ENCODE assay signal across 17 cellular contexts in genomic region chr5:157295247-157295646, GRCh38. TPM values are rescaled to one million over a fixed set of nuclear protein-coding genes. Genes with fewer than 3 reads are reported as not detected.
A peak's percentile ranks its signal among the peaks of the same experiment; 100 is the strongest.
DNase-seq lines count a peak whose midpoint lies in the region; ATAC-seq and TF ChIP-seq lines count a peak whose summit lies in the region.
"Had no signal": no experiment of that assay in that cellular context is flagged by ENCODE, and none has a peak within 500 bp of the region (broad histone marks: within the 10 kb centered on the region; RNA-seq: fewer than 3 reads in every experiment).

No MANE protein-coding gene starts in this region.

- H3K36me3 ChIP-seq in upper lobe of left lung (peaks cover 0 to 9% (median 4%) of the 10 kb centered on the region in 4 donors), heart right ventricle (peaks cover 0 to 52% (median 0%) of the 10 kb centered on the region in 9 donors)
- H3K36me3 ChIP-seq: pancreas had no signal

- H3K9me3 Mint-ChIP-seq in activated CD4-positive, alpha-beta T cell treated with anti-CD3 and anti-CD28 coated beads for 36 hours (ENCODE audit: low read depth): no peaks in the 10 kb centered on the region
- no peaks in the 10 kb centered on the region for H3K9me3 Mint-ChIP-seq in activated CD8-positive, alpha-beta T cell treated with anti-CD3 and anti-CD28 coated beads for 36 hours
- H3K9me3 Mint-ChIP-seq in natural killer cell treated with Interleukin-12 subunit alpha and Interleukin-12 subunit beta and Interleukin-15 and Interleukin-18, amount 100 ng/mL, for 72 hours: no peaks in the 10 kb centered on the region
- H3K9me3 Mint-ChIP-seq: H9 had no signal

- H3K27me3 Mint-ChIP-seq in activated CD4-positive, alpha-beta T cell treated with anti-CD3 and anti-CD28 coated beads for 36 hours: no peaks in the 10 kb centered on the region
- H3K27me3 Mint-ChIP-seq in activated CD8-positive, alpha-beta T cell treated with anti-CD3 and anti-CD28 coated beads for 36 hours: no peaks in the 10 kb centered on the region
- H3K27me3 Mint-ChIP-seq in natural killer cell treated with Interleukin-12 subunit alpha and Interleukin-12 subunit beta and Interleukin-15 and Interleukin-18, amount 100 ng/mL, for 72 hours: no peaks in the 10 kb centered on the region

- peaks cover 0 to 3% (median 0%) of the 10 kb centered on the region in 4 donors for H3K4me1 ChIP-seq in upper lobe of left lung
- peaks cover 0 to 11% (median 0%) of the 10 kb centered on the region in 9 donors for H3K4me1 ChIP-seq in heart right ventricle

- H3K27me3 ChIP-seq in upper lobe of left lung (no peaks in the 10 kb centered on the region), heart right ventricle (no peaks in the 10 kb centered on the region)
- H3K27me3 ChIP-seq: body of pancreas, dorsolateral prefrontal cortex, pancreas had no signal

- intact Hi-C loops in activated CD4-positive, alpha-beta T cell treated with anti-CD3 and anti-CD28 coated beads for 36 hours (cut with DNase I, micrococcal nuclease): no loop called here
- intact Hi-C loops in activated CD8-positive, alpha-beta T cell treated with anti-CD3 and anti-CD28 coated beads for 36 hours (cut with micrococcal nuclease): no loop called here
- intact Hi-C loops in heart right ventricle (cut with DNase I): loop anchor here in 1 of 10 donors (5.0 kb wide), 1 partner anchor 33 kb away; no protein-coding TSS in a partner anchor

- DNase-seq in activated CD4-positive, alpha-beta T cell treated with anti-CD3 and anti-CD28 coated beads for 36 hours: no peak
- DNase-seq in activated CD4-positive, alpha-beta T cell treated with anti-CD3 and anti-CD28 coated beads for 1 hour: no peak
- DNase-seq in NCI-H146 (lab: John Stamatoyannopoulos, UW) (peak; percentile 84), upper lobe of left lung (no peak), heart right ventricle (no peak)
- no peak for DNase-seq in activated CD8-positive, alpha-beta T cell treated with anti-CD3 and anti-CD28 coated beads for 36 hours
- no peak for DNase-seq in natural killer cell treated with Interleukin-12 subunit alpha and Interleukin-12 subunit beta and Interleukin-15 and Interleukin-18, amount 100 ng/mL, for 72 hours (ENCODE audit: low spot score)
- DNase-seq: body of pancreas, dorsolateral prefrontal cortex, H9, KBM-7, NCI-H2171, pancreas had no signal

- CTCF ChIA-PET in activated CD4-positive, alpha-beta T cell treated with anti-CD3 and anti-CD28 coated beads for 36 hours (lab: Charles Lee): interaction anchor here (0.5 to 0.9 kb wide), 2 partner anchors 68 to 163 kb away, joined by 3 read pairs; no protein-coding TSS in a partner anchor
- CTCF ChIA-PET in activated CD8-positive, alpha-beta T cell treated with anti-CD3 and anti-CD28 coated beads for 36 hours (lab: Charles Lee): interaction anchor here (0.9 to 1.3 kb wide), 2 partner anchors 17 to 33 kb away, joined by 4 read pairs; no protein-coding TSS in a partner anchor

- TF ChIP-seq EP300 in upper lobe of left lung (IDR thresholded peaks at IDR 0.05): no peak

- TF ChIP-seq CTCF in activated CD8-positive, alpha-beta T cell treated with anti-CD3 and anti-CD28 coated beads for 36 hours (IDR thresholded peaks at IDR 0.05): no peak
- TF ChIP-seq CTCF in upper lobe of left lung (IDR thresholded peaks at IDR 0.05) (no peak), heart right ventricle (IDR thresholded peaks at IDR 0.05) (no peak)

- peaks cover 43% of the 10 kb centered on the region for H3K4me1 Mint-ChIP-seq in activated CD4-positive, alpha-beta T cell treated with anti-CD3 and anti-CD28 coated beads for 36 hours
- peaks cover 48% of the 10 kb centered on the region for H3K4me1 Mint-ChIP-seq in activated CD8-positive, alpha-beta T cell treated with anti-CD3 and anti-CD28 coated beads for 36 hours (ENCODE audit: low read depth)
- H3K4me1 Mint-ChIP-seq in natural killer cell treated with Interleukin-12 subunit alpha and Interleukin-12 subunit beta and Interleukin-15 and Interleukin-18, amount 100 ng/mL, for 72 hours (ENCODE audit: low read depth in 2 of 2): peaks cover 41 to 48% of the 10 kb centered on the region in 2 donors

- peaks cover 82% of the 10 kb centered on the region for H3K36me3 Mint-ChIP-seq in activated CD4-positive, alpha-beta T cell treated with anti-CD3 and anti-CD28 coated beads for 36 hours (ENCODE audit: low read depth)
- H3K36me3 Mint-ChIP-seq in activated CD8-positive, alpha-beta T cell treated with anti-CD3 and anti-CD28 coated beads for 36 hours (ENCODE audit: low read depth): peaks cover 79% of the 10 kb centered on the region
- peaks cover 42% of the 10 kb centered on the region for H3K36me3 Mint-ChIP-seq in natural killer cell treated with Interleukin-12 subunit alpha and Interleukin-12 subunit beta and Interleukin-15 and Interleukin-18, amount 100 ng/mL, for 72 hours

- H3K27ac ChIP-seq in upper lobe of left lung: no peak overlapping the region
- H3K27ac ChIP-seq in heart right ventricle: no peak overlapping the region
- H3K27ac ChIP-seq: body of pancreas, dorsolateral prefrontal cortex, pancreas had no signal

- POLR2A ChIA-PET in activated CD4-positive, alpha-beta T cell treated with anti-CD3 and anti-CD28 coated beads for 36 hours (lab: Charles Lee): no interaction called here
- POLR2A ChIA-PET in activated CD8-positive, alpha-beta T cell treated with anti-CD3 and anti-CD28 coated beads for 36 hours (lab: Charles Lee): interaction anchor here (1.5 kb wide), 1 partner anchor 16 kb away, joined by 3 read pairs; no protein-coding TSS in a partner anchor

- 46 to 75% methylated on average over 1 of the region's 1 CpG for WGBS in upper lobe of left lung, 2 donors
- WGBS in heart right ventricle, 2 donors: 54 to 72% methylated on average over 1 of the region's 1 CpG

- no peak for ATAC-seq in activated CD4-positive, alpha-beta T cell treated with anti-CD3 and anti-CD28 coated beads for 36 hours
- ATAC-seq in activated CD8-positive, alpha-beta T cell treated with anti-CD3 and anti-CD28 coated beads for 36 hours: no peak
- no peak for ATAC-seq in natural killer cell treated with Interleukin-12 subunit alpha and Interleukin-12 subunit beta and Interleukin-15 and Interleukin-18, amount 100 ng/mL, for 72 hours
- ATAC-seq in GM18502 (IDR thresholded peaks at IDR 0.05; ENCODE audit: poor library complexity, unreplicated experiment): no peak
- ATAC-seq in upper lobe of left lung (ENCODE audit: low FRiP score in 2 of 2): no peak
- ATAC-seq in heart right ventricle: no peak
- ATAC-seq: activated CD4-positive, CD25-positive, alpha-beta regulatory T cell treated with anti-CD3 and anti-CD28 coated beads, Interleukin-2, amount 50 U/mL, for 24 hours; body of pancreas; SK-N-SH treated with all-trans-retinoic acid at 6 μM for 48 hours had no signal

- TF ChIP-seq POLR2A in upper lobe of left lung (IDR thresholded peaks at IDR 0.05): no peak

- H3K9me3 ChIP-seq in upper lobe of left lung (no peaks in the 10 kb centered on the region), heart right ventricle (no peaks in the 10 kb centered on the region)
- H3K9me3 ChIP-seq: body of pancreas, Caco-2, pancreas had no signal

- peak overlapping the region; percentile 52 for H3K27ac Mint-ChIP-seq in activated CD4-positive, alpha-beta T cell treated with anti-CD3 and anti-CD28 coated beads for 36 hours
- peak overlapping the region; percentile 6 for H3K27ac Mint-ChIP-seq in activated CD8-positive, alpha-beta T cell treated with anti-CD3 and anti-CD28 coated beads for 36 hours
- H3K27ac Mint-ChIP-seq in natural killer cell treated with Interleukin-12 subunit alpha and Interleukin-12 subunit beta and Interleukin-15 and Interleukin-18, amount 100 ng/mL, for 72 hours: peak overlapping the region; percentile 72 to 92
- H3K27ac Mint-ChIP-seq: H9 had no signal

- H3K4me3 ChIP-seq in upper lobe of left lung (no peak overlapping the region), heart right ventricle (no peak overlapping the region)
- H3K4me3 ChIP-seq: body of pancreas, dorsolateral prefrontal cortex, pancreas had no signal

- H3K4me3 Mint-ChIP-seq in activated CD4-positive, alpha-beta T cell treated with anti-CD3 and anti-CD28 coated beads for 36 hours: no peak overlapping the region
- H3K4me3 Mint-ChIP-seq in activated CD8-positive, alpha-beta T cell treated with anti-CD3 and anti-CD28 coated beads for 36 hours: no peak overlapping the region
- no peak overlapping the region for H3K4me3 Mint-ChIP-seq in natural killer cell treated with Interleukin-12 subunit alpha and Interleukin-12 subunit beta and Interleukin-15 and Interleukin-18, amount 100 ng/mL, for 72 hours
- H3K4me3 Mint-ChIP-seq: H9 had no signal

RNA-seq across cellular contexts. Expression of gene CYFIP2, which starts 29.3 kb away (rescaled TPM):
- 100 to 1,000 TPM; 277 to 526 TPM for total RNA-seq in activated CD4-positive, alpha-beta T cell treated with anti-CD3 and anti-CD28 coated beads for 36 hours
- 100 to 1,000 TPM; 350 to 351 TPM for total RNA-seq in activated CD8-positive, alpha-beta T cell treated with anti-CD3 and anti-CD28 coated beads for 36 hours
- 100 to 1,000 TPM; 282 to 424 TPM for total RNA-seq in natural killer cell treated with Interleukin-12 subunit alpha and Interleukin-12 subunit beta and Interleukin-15 and Interleukin-18, amount 100 ng/mL, for 72 hours
- 10 to 100 TPM; 39.6 to 71.8 (median 47.7) TPM for total RNA-seq in upper lobe of left lung
- 10 to 100 TPM; 20.3 to 50.8 (median 34.4) TPM for total RNA-seq in heart right ventricle
- 10 to 100 TPM; 23.5 to 28.5 TPM for polyA plus RNA-seq in heart right ventricle

Comparison
In these comparisons a context has a peak if more than half of its experiments do, and no peak if none do; other contexts are left out.
1. H3K27ac Mint-ChIP-seq: peak in every context shown above with its lines; median percentile 82 in natural killer cell treated with Interleukin-12 subunit alpha and Interleukin-12 subunit beta and Interleukin-15 and Interleukin-18, amount 100 ng/mL, for 72 hours; 52 in activated CD4-positive, alpha-beta T cell treated with anti-CD3 and anti-CD28 coated beads for 36 hours; 6 in activated CD8-positive, alpha-beta T cell treated with anti-CD3 and anti-CD28 coated beads for 36 hours.